In the genomic region with DNA sequence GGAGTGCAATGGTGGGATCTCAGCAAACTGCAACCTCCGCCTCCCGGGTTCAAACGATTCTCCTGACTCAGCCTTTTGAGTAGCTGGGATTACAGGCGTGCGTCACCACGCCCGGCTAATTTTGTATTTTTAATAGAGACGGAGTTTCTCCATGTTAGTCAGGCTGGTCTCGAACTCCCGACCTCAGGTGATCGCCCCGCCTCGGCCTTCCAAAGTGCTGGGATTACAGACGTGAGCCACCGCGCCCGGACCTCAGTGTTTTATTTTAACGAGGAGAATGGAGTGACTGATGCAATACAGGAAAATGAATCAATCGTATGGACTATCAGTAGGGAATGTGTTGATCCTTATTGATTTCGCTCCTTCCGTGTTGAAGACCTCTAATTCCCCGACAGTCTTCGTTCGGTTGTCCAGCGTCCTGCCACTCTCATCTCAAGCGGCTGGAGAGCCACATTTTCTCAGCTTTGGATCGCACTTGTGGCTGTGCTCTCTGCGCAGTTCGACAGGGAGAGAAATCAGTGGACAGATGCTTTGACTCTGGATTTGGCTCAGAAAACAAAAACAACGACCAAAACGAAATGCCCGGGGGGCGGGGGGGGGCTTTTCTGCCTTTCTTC, we compare ENCODE assay signal across 1 cellular context.
TF ChIP-seq lines count a peak whose summit lies in the region.

No MANE protein-coding gene starts in this region.

TF ChIP-seq in HepG2, 621 proteins besides CTCF, POLR2A, EP300 and RAD21 (continued from another document and continues in another):
- TF ChIP-seq ZNF407 (CRISPR knock-in tag; IDR thresholded peaks at IDR 0.05; ENCODE audit: not compliant biosample characterization) (no peak), PCBP2 (optimal IDR thresholded peaks at IDR 0.05; ENCODE audit: low read depth, low read length, poor library complexity, severe bottlenecking) (no peak), KDM3A (CRISPR knock-in tag; IDR thresholded peaks at IDR 0.05; ENCODE audit: low read depth) (no peak), ZNF414 (CRISPR knock-in tag; IDR thresholded peaks at IDR 0.05) (no peak), KLF16 (CRISPR knock-in tag; IDR thresholded peaks at IDR 0.05) (no peak), IKZF5 (CRISPR knock-in tag; IDR thresholded peaks at IDR 0.05) (no peak), RBM22 (optimal IDR thresholded peaks at IDR 0.05; ENCODE audit: low read length) (no peak), POGZ (CRISPR knock-in tag; IDR thresholded peaks at IDR 0.05) (no peak), ZNF335 (CRISPR knock-in tag; IDR thresholded peaks at IDR 0.05) (no peak), ZSCAN21 (CRISPR knock-in tag; IDR thresholded peaks at IDR 0.05; ENCODE audit: borderline replicate concordance) (no peak), AHDC1 (CRISPR knock-in tag; IDR thresholded peaks at IDR 0.05; ENCODE audit: borderline replicate concordance) (no peak), EEA1 (CRISPR knock-in tag; IDR thresholded peaks at IDR 0.05; ENCODE audit: borderline replicate concordance) (no peak), GRHL1 (CRISPR knock-in tag; conservative IDR thresholded peaks at IDR 0.05) (no peak), ZNF180 (CRISPR knock-in tag; IDR thresholded peaks at IDR 0.05; ENCODE audit: borderline replicate concordance, low read depth) (no peak), ZNF747 (CRISPR knock-in tag; IDR thresholded peaks at IDR 0.05; ENCODE audit: borderline replicate concordance) (no peak)
- TF ChIP-seq, protein P1, sequence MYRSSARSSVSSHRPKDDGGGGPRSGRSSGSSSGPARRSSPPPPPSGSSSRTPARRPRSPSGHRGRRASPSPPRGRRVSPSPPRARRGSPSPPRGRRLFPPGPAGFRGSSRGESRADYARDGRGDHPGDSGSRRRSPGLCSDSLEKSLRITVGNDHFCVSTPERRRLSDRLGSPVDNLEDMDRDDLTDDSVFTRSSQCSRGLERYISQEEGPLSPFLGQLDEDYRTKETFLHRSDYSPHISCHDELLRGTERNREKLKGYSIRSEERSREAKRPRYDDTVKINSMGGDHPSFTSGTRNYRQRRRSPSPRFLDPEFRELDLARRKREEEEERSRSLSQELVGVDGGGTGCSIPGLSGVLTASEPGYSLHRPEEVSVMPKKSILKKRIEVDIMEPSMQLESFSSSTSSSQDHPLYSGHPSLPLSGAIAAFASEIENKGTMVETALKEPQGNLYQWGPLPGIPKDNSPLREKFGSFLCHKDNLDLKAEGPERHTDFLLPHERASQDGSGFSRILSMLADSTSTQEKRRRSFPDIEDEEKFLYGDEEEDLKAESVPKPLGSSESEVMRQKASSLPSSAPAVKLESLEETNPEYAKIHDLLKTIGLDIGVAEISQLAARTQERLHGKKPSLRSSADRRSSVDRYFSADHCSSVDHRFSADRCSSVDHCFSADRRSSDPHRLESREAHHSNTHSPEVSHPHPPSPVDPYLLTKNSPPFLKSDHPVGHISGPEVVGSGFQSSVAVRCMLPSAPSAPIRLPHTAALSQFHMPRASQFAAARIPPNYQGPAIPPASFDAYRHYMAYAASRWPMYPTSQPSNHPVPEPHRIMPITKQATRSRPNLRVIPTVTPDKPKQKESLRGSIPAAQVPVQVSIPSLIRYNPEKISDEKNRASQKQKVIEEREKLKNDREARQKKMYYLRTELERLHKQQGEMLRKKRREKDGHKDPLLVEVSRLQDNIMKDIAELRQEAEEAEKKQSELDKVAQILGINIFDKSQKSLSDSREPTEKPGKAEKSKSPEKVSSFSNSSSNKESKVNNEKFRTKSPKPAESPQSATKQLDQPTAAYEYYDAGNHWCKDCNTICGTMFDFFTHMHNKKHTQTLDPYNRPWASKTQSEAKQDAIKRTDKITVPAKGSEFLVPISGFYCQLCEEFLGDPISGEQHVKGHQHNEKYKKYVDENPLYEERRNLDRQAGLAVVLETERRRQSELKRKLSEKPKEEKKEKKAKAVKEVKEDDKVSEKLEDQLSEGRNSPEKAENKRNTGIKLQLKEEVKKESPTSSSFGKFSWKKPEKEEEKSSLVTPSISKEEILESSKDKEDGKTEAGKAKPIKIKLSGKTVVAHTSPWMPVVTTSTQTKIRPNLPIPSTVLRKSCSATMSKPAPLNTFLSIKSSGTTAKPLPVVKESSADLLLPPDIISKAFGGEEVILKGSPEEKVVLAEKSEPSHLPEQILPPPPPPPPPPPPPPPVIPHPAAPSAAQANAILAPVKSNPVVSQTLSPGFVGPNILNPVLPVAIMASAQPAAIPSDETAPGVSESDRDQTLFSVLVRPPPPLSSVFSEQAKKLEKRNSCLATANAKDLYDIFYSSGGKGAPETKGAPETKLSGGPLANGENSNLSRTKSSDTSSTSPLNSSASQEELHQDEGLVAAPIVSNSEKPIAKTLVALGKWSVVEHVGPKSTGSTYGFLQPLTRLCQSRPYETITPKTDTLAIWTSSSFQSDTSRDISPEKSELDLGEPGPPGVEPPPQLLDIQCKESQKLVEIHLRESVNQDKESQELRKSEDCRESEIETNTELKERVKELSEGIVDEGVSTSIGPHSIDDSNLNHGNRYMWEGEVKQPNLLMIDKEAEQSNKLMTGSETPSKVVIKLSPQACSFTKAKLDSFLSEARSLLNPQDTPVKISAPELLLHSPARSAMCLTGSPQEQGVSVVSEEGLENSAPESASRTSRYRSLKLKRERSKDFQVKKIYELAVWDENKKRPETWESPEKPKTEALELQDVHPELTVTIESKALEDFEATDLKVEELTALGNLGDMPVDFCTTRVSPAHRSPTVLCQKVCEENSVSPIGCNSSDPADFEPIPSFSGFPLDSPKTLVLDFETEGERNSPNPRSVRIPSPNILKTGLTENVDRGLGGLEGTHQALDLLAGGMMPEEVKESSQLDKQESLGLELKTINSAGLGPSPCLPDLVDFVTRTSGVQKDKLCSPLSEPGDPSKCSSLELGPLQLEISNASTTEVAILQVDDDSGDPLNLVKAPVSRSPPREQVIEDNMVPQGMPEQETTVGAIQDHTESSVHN (CRISPR knock-in tag; IDR thresholded peaks at IDR 0.05) = 0 out of 2 replicates have a peak, but pooled peaks have one; percentile 62
- TF ChIP-seq, protein P2, sequence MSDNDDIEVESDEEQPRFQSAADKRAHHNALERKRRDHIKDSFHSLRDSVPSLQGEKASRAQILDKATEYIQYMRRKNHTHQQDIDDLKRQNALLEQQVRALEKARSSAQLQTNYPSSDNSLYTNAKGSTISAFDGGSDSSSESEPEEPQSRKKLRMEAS (IDR thresholded peaks at IDR 0.05) = peak; percentile 18; the same call in 1 of the 2 replicates
